Comparison of ENCODE assay signal across 1 cellular context in genomic region chr13:65202845-65203244, GRCh38.
TF ChIP-seq lines count a peak whose summit lies in the region.

No MANE protein-coding gene starts in this region.

TF ChIP-seq in HepG2, 621 proteins besides CTCF, POLR2A, EP300 and RAD21:
- peak; percentile 39 for TF ChIP-seq STAG1 (CRISPR knock-in tag; IDR thresholded peaks at IDR 0.05)
